In genomic region chr5:179339996-179340395, GRCh38 we compare ENCODE assay signal across 28 cellular contexts. TPM values are rescaled to one million over a fixed set of nuclear protein-coding genes. Genes with fewer than 3 reads are reported as not detected.
"Had no signal": no experiment of that assay in that cellular context is flagged by ENCODE, and none has a peak within 500 bp of the region (broad histone marks: within the 10 kb centered on the region; RNA-seq: fewer than 3 reads in every experiment).

No MANE protein-coding gene starts in this region.

- H3K27ac Mint-ChIP-seq: memory B cell; mesothelial cell of epicardium; naive B cell; natural killer cell treated with Interleukin-12 subunit alpha and Interleukin-12 subunit beta and Interleukin-15 and Interleukin-18, amount 100 ng/mL, for 72 hours; stimulated activated naive CD8-positive, alpha-beta T cell treated with anti-CD3 and anti-CD28 coated beads, Interleukin-15, amount 100 ng/mL, for 72 hours had no signal

- H3K4me3 ChIP-seq: dorsolateral prefrontal cortex, gastrocnemius medialis, hepatocyte, left ventricle myocardium inferior, lung, mucosa of descending colon, prostate gland, right atrium auricular region, suprapubic skin, transverse colon, upper lobe of right lung, uterus had no signal

- DNase-seq: cerebellar nuclear complex; dorsolateral prefrontal cortex; effector CD4-positive, alpha-beta T cell; gastrocnemius medialis; head of caudate nucleus; left colon; left ventricle myocardium inferior; naive B cell; small intestine; stimulated activated CD4-positive, alpha-beta T cell treated with anti-CD3 and anti-CD28 coated beads, Interleukin-12 subunit alpha, Interleukin-12 subunit beta, amount 100 ng/mL, for 4 hours; stimulated activated CD4-positive, alpha-beta T cell treated with anti-CD3 and anti-CD28 coated beads, Interleukin-1b, Interleukin-23, amount 100 ng/mL, for 48 hours; stimulated activated CD4-positive, alpha-beta T cell treated with anti-CD3 and anti-CD28 coated beads, Interleukin-4, amount 100 ng/mL, for 1 hour; stimulated activated CD8-positive, alpha-beta memory T cell treated with anti-CD3 and anti-CD28 coated beads, Interleukin-4, amount 100 ng/mL, for 48 hours; stimulated activated naive CD4-positive, alpha-beta T cell; stimulated activated naive CD8-positive, alpha-beta T cell treated with anti-CD3 and anti-CD28 coated beads, Interleukin-15, amount 100 ng/mL, for 72 hours; transverse colon; upper lobe of right lung; uterus had no signal

- ATAC-seq: gastrocnemius medialis; left colon; mucosa of descending colon; natural killer cell treated with Interleukin-12 subunit alpha and Interleukin-12 subunit beta and Interleukin-15 and Interleukin-18, amount 100 ng/mL, for 72 hours; stimulated activated naive CD8-positive, alpha-beta T cell treated with anti-CD3 and anti-CD28 coated beads, Interleukin-15, amount 100 ng/mL, for 72 hours; upper lobe of right lung had no signal

- H3K9me3 Mint-ChIP-seq: memory B cell; mesothelial cell of epicardium; natural killer cell treated with Interleukin-12 subunit alpha and Interleukin-12 subunit beta and Interleukin-15 and Interleukin-18, amount 100 ng/mL, for 72 hours; neural crest cell; stimulated activated naive CD8-positive, alpha-beta T cell treated with anti-CD3 and anti-CD28 coated beads, Interleukin-15, amount 100 ng/mL, for 72 hours had no signal

- H3K27ac ChIP-seq: dorsolateral prefrontal cortex, gastrocnemius medialis, hepatocyte, left ventricle myocardium inferior, prostate gland, right atrium auricular region, suprapubic skin, transverse colon, upper lobe of right lung, uterus had no signal

- H2AFZ ChIP-seq: hepatocyte had no signal

- H3K9me3 ChIP-seq: gastrocnemius medialis, left ventricle myocardium inferior, mucosa of descending colon, prostate gland, right atrium auricular region, suprapubic skin, transverse colon, upper lobe of right lung, uterus had no signal

- H3K4me3 Mint-ChIP-seq: memory B cell; mesothelial cell of epicardium; naive B cell; natural killer cell treated with Interleukin-12 subunit alpha and Interleukin-12 subunit beta and Interleukin-15 and Interleukin-18, amount 100 ng/mL, for 72 hours; neural crest cell; stimulated activated naive CD8-positive, alpha-beta T cell treated with anti-CD3 and anti-CD28 coated beads, Interleukin-15, amount 100 ng/mL, for 72 hours had no signal

- H3K36me3 ChIP-seq: gastrocnemius medialis, left ventricle myocardium inferior, prostate gland, right atrium auricular region, suprapubic skin, transverse colon, upper lobe of right lung, uterus had no signal

- H3K4me2 ChIP-seq: hepatocyte had no signal

- H3K36me3 Mint-ChIP-seq: memory B cell; mesothelial cell of epicardium; natural killer cell treated with Interleukin-12 subunit alpha and Interleukin-12 subunit beta and Interleukin-15 and Interleukin-18, amount 100 ng/mL, for 72 hours had no signal

- H3K27me3 ChIP-seq: right atrium auricular region, uterus had no signal

RNA-seq across cellular contexts. Expression of gene ADAMTS2, which starts 5.3 kb away (rescaled TPM):
- total RNA-seq: natural killer cell treated with Interleukin-12 subunit alpha and Interleukin-12 subunit beta and Interleukin-15 and Interleukin-18, amount 100 ng/mL, for 72 hours had no signal
